In the genomic region with DNA sequence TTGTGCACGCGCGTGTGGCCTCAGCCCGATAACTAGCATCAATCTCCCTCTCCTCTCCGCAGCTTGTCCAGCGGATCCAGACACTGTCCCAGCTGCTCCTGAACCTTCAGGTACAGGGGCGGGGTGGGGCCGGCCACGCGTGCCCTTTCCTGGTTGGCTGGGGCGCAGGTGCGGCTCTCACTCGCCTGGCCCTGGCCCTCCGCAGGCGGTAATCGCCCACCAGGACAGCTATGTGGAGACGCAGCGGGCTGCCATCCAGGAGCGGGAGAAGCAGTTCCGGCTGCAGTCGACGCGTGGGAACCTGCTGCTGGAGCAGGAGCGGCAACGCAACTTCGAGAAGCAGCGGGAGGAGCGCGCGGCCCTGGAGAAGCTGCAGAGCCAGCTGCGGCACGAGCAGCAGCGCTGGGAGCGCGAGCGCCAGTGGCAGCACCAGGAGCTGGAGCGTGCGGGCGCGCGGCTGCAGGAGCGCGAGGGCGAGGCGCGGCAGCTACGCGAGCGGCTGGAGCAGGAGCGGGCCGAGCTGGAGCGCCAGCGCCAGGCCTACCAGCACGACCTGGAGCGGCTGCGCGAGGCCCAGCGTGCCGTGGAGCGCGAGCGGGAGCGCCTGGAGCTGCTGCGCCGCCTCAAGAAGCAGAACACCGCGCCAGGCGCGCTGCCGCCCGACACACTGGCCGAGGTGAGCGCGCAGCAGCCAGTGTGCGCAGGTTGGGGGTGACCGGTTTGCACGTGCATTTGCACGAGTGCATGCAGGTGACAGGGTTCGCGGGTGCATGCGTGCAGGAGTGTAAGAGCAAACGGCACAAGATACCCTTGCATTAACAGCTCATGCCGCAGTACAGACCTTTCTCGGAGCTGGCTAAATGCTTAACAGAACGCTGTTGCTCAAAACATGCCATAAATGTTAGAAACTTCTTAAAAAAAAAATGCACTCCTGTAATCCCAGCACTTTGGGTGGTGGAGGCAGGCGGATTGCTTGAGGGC, we compare ENCODE assay signal across 31 cellular contexts. TPM values are rescaled to one million over a fixed set of nuclear protein-coding genes. Genes with fewer than 3 reads are reported as not detected.
"Had no signal": no experiment of that assay in that cellular context is flagged by ENCODE, and none has a peak within 500 bp of the region (broad histone marks: within the 10 kb centered on the region; RNA-seq: fewer than 3 reads in every experiment).

No MANE protein-coding gene starts in this region.

- H3K27me3 ChIP-seq: brain microvascular endothelial cell, dorsolateral prefrontal cortex, esophagus muscularis mucosa, foreskin keratinocyte, gastrocnemius medialis had no signal

- H3K4me1 ChIP-seq: esophagus muscularis mucosa, foreskin keratinocyte, gastrocnemius medialis had no signal

- H3K27ac Mint-ChIP-seq: activated B cell treated with CpG ODN at 0.5 μM for 24 hours; activated CD8-positive, alpha-beta T cell treated with anti-CD3 and anti-CD28 coated beads for 36 hours; activated naive CD4-positive, alpha-beta T cell treated with anti-CD3 and anti-CD28 coated beads for 36 hours; activated naive CD4-positive, alpha-beta T cell treated with anti-CD3 and anti-CD28 coated beads, Interleukin-2, amount 50 U/mL, for 24 hours; activated T-helper 1 cell treated with anti-CD3 and anti-CD28 coated beads, Interleukin-12 subunit alpha, Interleukin-12 subunit beta, Interleukin-2, Interleukin-4 antibody, amounts not matched to agents 30 ng/mL and 10 ng/mL and 1 ng/mL, durations not matched to agents 14 hours and 24 hours and 36 hours; activated T-helper 2 cell treated with anti-CD3 and anti-CD28 coated beads, Interferon-gamma antibody, Interleukin-2, Interleukin-4, amounts not matched to agents 10 μg/mL and 5 μg/mL and 100 μg/mL, durations not matched to agents 14 hours and 24 hours and 36 hours; dendritic cell treated with granulocyte-macrophage colony-stimulating factor and Interleukin-4, amounts not matched to agents 40 ng/mL and 50 ng/mL, for 4 days; T-helper 17 cell; T-helper 2 cell treated with Interferon-gamma antibody and Interleukin-4, amounts not matched to agents 5 μg/mL and 100 μg/mL, for 36 hours had no signal

- H3K9me3 ChIP-seq: esophagus muscularis mucosa, gastrocnemius medialis had no signal

- H3K4me3 Mint-ChIP-seq: activated B cell treated with CpG ODN at 0.5 μM for 24 hours; activated CD8-positive, alpha-beta T cell treated with anti-CD3 and anti-CD28 coated beads for 36 hours; activated naive CD4-positive, alpha-beta T cell treated with anti-CD3 and anti-CD28 coated beads for 36 hours; activated naive CD4-positive, alpha-beta T cell treated with anti-CD3 and anti-CD28 coated beads, Interleukin-2, amount 50 U/mL, for 24 hours; activated T-cell treated with anti-CD3 and anti-CD28 coated beads, Interleukin-2, amount 50 U/mL, for 4 hours; activated T-helper 1 cell treated with anti-CD3 and anti-CD28 coated beads, Interleukin-12 subunit alpha, Interleukin-12 subunit beta, Interleukin-2, Interleukin-4 antibody, amounts not matched to agents 30 ng/mL and 10 ng/mL and 1 ng/mL, durations not matched to agents 14 hours and 24 hours and 36 hours; central memory CD8-positive, alpha-beta T cell; dendritic cell treated with granulocyte-macrophage colony-stimulating factor and Interleukin-4, amounts not matched to agents 40 ng/mL and 50 ng/mL, for 4 days; T-helper 17 cell; T-helper 2 cell treated with Interferon-gamma antibody and Interleukin-4, amounts not matched to agents 5 μg/mL and 100 μg/mL, for 36 hours had no signal

- DNase-seq: activated B cell treated with CpG ODN at 0.5 μM for 24 hours; activated CD4-positive, alpha-beta T cell treated with anti-CD3 and anti-CD28 coated beads for 48 hours; activated CD4-positive, alpha-beta T cell treated with anti-CD3 and anti-CD28 coated beads, Interleukin-2, amount 50 U/mL, for 1 hour; activated CD4-positive, alpha-beta T cell treated with anti-CD3 and anti-CD28 coated beads, Interleukin-2, amount 50 U/mL, for 48 hours; activated CD8-positive, alpha-beta memory T cell treated with anti-CD3 and anti-CD28 coated beads for 24 hours; activated CD8-positive, alpha-beta T cell treated with anti-CD3 and anti-CD28 coated beads for 36 hours; activated effector memory CD4-positive, alpha-beta T cell treated with anti-CD3 and anti-CD28 coated beads, Interleukin-2, amount 50 U/mL, for 16 hours; activated naive CD4-positive, alpha-beta T cell treated with anti-CD3 and anti-CD28 coated beads for 36 hours; activated T-cell treated with anti-CD3 and anti-CD28 coated beads, Interleukin-2, amount 50 U/mL, for 4 hours; amniotic stem cell; anterior cingulate cortex; brain microvascular endothelial cell; dorsolateral prefrontal cortex; effector memory CD4-positive, alpha-beta T cell; erythroblast; foreskin keratinocyte; gastrocnemius medialis; glutamatergic neuron; T-helper 1 cell; T-helper 17 cell; T1000; WERI-Rb-1 had no signal

- H3K27me3 Mint-ChIP-seq: activated B cell treated with CpG ODN at 0.5 μM for 24 hours; activated CD8-positive, alpha-beta T cell treated with anti-CD3 and anti-CD28 coated beads for 36 hours; activated naive CD4-positive, alpha-beta T cell treated with anti-CD3 and anti-CD28 coated beads, Interleukin-2, amount 50 U/mL, for 24 hours; central memory CD8-positive, alpha-beta T cell; dendritic cell treated with granulocyte-macrophage colony-stimulating factor and Interleukin-4, amounts not matched to agents 40 ng/mL and 50 ng/mL, for 4 days; T-helper 17 cell had no signal

- ATAC-seq: activated CD4-positive, CD25-positive, alpha-beta regulatory T cell treated with anti-CD3 and anti-CD28 coated beads, Interleukin-2, amount 50 U/mL, for 24 hours; activated CD8-positive, alpha-beta T cell treated with anti-CD3 and anti-CD28 coated beads for 36 hours; activated T-cell treated with anti-CD3 and anti-CD28 coated beads, Interleukin-2, amount 50 U/mL, for 4 hours; foreskin keratinocyte; gastrocnemius medialis; T-helper 17 cell had no signal

- H3K9me3 Mint-ChIP-seq: activated B cell treated with CpG ODN at 0.5 μM for 24 hours; activated CD8-positive, alpha-beta T cell treated with anti-CD3 and anti-CD28 coated beads for 36 hours; activated naive CD4-positive, alpha-beta T cell treated with anti-CD3 and anti-CD28 coated beads for 36 hours; activated naive CD4-positive, alpha-beta T cell treated with anti-CD3 and anti-CD28 coated beads, Interleukin-2, amount 50 U/mL, for 24 hours; activated T-cell treated with anti-CD3 and anti-CD28 coated beads, Interleukin-2, amount 50 U/mL, for 4 hours; activated T-helper 1 cell treated with anti-CD3 and anti-CD28 coated beads, Interleukin-12 subunit alpha, Interleukin-12 subunit beta, Interleukin-2, Interleukin-4 antibody, amounts not matched to agents 30 ng/mL and 10 ng/mL and 1 ng/mL, durations not matched to agents 14 hours and 24 hours and 36 hours; activated T-helper 2 cell treated with anti-CD3 and anti-CD28 coated beads, Interferon-gamma antibody, Interleukin-2, Interleukin-4, amounts not matched to agents 10 μg/mL and 5 μg/mL and 100 μg/mL, durations not matched to agents 14 hours and 24 hours and 36 hours; central memory CD8-positive, alpha-beta T cell; dendritic cell treated with granulocyte-macrophage colony-stimulating factor and Interleukin-4, amounts not matched to agents 40 ng/mL and 50 ng/mL, for 4 days; T-helper 2 cell treated with Interferon-gamma antibody and Interleukin-4, amounts not matched to agents 5 μg/mL and 100 μg/mL, for 36 hours had no signal

- H3K27ac ChIP-seq: brain microvascular endothelial cell, coronary artery, dorsolateral prefrontal cortex, esophagus muscularis mucosa, foreskin keratinocyte, gastrocnemius medialis, WERI-Rb-1 had no signal

- H3K4me1 Mint-ChIP-seq: activated naive CD4-positive, alpha-beta T cell treated with anti-CD3 and anti-CD28 coated beads, Interleukin-2, amount 50 U/mL, for 24 hours; T-helper 17 cell had no signal

- H3K4me3 ChIP-seq: coronary artery, dorsolateral prefrontal cortex, esophagus muscularis mucosa, gastrocnemius medialis had no signal

RNA-seq across cellular contexts. Expression of a gene that starts 21.5 kb away (rescaled TPM):
- total RNA-seq: T-helper 17 cell had no signal
